ENCODE assay signal across 8 cellular contexts in the genomic region with DNA sequence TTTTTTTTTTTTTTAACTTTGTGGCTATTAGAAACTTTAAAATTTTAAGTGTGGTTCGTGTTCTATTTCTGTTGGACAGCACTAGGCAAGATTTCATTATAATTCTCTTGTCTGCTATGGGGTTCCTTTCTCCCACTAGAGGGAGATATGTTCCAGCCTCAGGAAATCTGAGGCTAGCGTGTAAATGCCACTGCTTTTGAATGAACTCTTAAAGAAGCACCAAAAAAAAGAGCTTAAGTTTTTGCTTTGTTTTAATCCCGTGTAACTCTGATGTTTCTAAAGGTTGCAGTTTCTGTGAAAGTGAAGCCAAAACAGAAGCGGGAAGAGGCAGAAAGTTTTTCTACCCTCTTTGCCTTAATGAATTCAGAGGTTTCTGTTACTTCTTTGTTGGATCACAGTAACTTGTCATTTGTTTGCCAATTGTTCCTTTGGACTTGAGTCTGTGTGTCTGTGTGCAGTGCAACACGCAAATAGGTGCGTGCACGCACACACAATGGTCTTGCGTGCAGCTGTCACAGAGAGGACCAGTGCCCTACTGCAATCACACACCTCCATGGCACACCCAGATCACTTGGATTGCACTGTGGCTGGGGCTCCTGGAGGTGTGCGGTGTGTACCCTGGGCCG. TPM values are rescaled to one million over a fixed set of nuclear protein-coding genes. Genes with fewer than 3 reads are reported as not detected.
DNase-seq lines count a peak whose midpoint lies in the region; ATAC-seq, FAIRE-seq and TF ChIP-seq lines count a peak whose summit lies in the region.

No MANE protein-coding gene starts in this region.

- no peaks in the 10 kb centered on the region for H3K27me3 ChIP-seq in esophagus squamous epithelium

- TF ChIP-seq CTCF in esophagus squamous epithelium (IDR thresholded peaks at IDR 0.05) (peak; percentile 29 to 72 (median 62)), osteocyte (IDR thresholded peaks at IDR 0.05) (peak; percentile 78)

- peak; percentile 11 to 24 for DNase-seq in SHP77 (lab: John Stamatoyannopoulos, UW)
- no peak for DNase-seq in SHP77 treated with DMSO at 0.1 percent for 48 hours (lab: John Stamatoyannopoulos, UW)
- peak; percentile 8 for DNase-seq in RCC 7860 (ENCODE audit: low spot score)
- DNase-seq in esophagus squamous epithelium (lab: John Stamatoyannopoulos, UW) = no peak
- DNase-seq in osteocyte (ENCODE audit: extremely low spot score, unreplicated experiment) = no peak
- no peak for DNase-seq in activated CD8-positive, alpha-beta memory T cell treated with anti-CD3 and anti-CD28 coated beads for 24 hours
- no peak for DNase-seq in stimulated activated CD8-positive, alpha-beta memory T cell treated with anti-CD3 and anti-CD28 coated beads, Interleukin-4, amount 100 ng/mL, for 48 hours

- H3K4me1 ChIP-seq in esophagus squamous epithelium = peaks cover 13 to 47% (median 20%) of the 10 kb centered on the region in 3 donors

- no peak overlapping the region for H3K4me3 ChIP-seq in esophagus squamous epithelium

- intact Hi-C loops in esophagus squamous epithelium (cut with DNase I) = no loop called here

- peak; percentile 77 for FAIRE-seq in RCC 7860 (lab: Jason Lieb, UNC)

- TF ChIP-seq POLR2A in esophagus squamous epithelium (IDR thresholded peaks at IDR 0.05) = no peak

- ATAC-seq in HG02885 (IDR thresholded peaks at IDR 0.05; ENCODE audit: poor library complexity, unreplicated experiment) = peak; percentile 73

- H3K9me3 Mint-ChIP-seq in osteocyte (ENCODE audit: unreplicated experiment) = no peaks in the 10 kb centered on the region

- 32 to 35% methylated on average over 10 of the region's 10 CpGs for WGBS in esophagus squamous epithelium, 2 donors

- no peaks in the 10 kb centered on the region for H3K36me3 ChIP-seq in esophagus squamous epithelium

- peaks cover 14% of the 10 kb centered on the region for H3K4me1 Mint-ChIP-seq in osteocyte (ENCODE audit: unreplicated experiment)

- no peaks in the 10 kb centered on the region for H3K9me3 ChIP-seq in esophagus squamous epithelium

- no peaks in the 10 kb centered on the region for H3K27me3 Mint-ChIP-seq in osteocyte (ENCODE audit: unreplicated experiment)

- peaks cover 2% of the 10 kb centered on the region for H3K36me3 Mint-ChIP-seq in osteocyte (ENCODE audit: unreplicated experiment)

- H3K27ac Mint-ChIP-seq in osteocyte (ENCODE audit: unreplicated experiment) = no peak overlapping the region

- H3K4me3 Mint-ChIP-seq in osteocyte (ENCODE audit: unreplicated experiment) = no peak overlapping the region

- no peak overlapping the region for H3K27ac ChIP-seq in esophagus squamous epithelium

RNA-seq across cellular contexts. Expression of a gene that starts 32.3 kb away (rescaled TPM):
- total RNA-seq in esophagus squamous epithelium (1 to 10 TPM; 3.4 to 5.2 (median 4.0) TPM), osteocyte (6.0 and 7.0 TPM in 2 replicates)

Comparison
In these comparisons a context has a peak if more than half of its experiments do, and no peak if none do; other contexts are left out.
1. DNase-seq: peak in SHP77 (2 of 2) and RCC 7860 (single experiment); none in SHP77 treated with DMSO at 0.1 percent for 48 hours (single experiment), esophagus squamous epithelium (single experiment), osteocyte (single experiment), activated CD8-positive, alpha-beta memory T cell treated with anti-CD3 and anti-CD28 coated beads for 24 hours (single experiment) and stimulated activated CD8-positive, alpha-beta memory T cell treated with anti-CD3 and anti-CD28 coated beads, Interleukin-4, amount 100 ng/mL, for 48 hours (single experiment).